25 cellular contexts compared by ENCODE assay signal in the genomic region with DNA sequence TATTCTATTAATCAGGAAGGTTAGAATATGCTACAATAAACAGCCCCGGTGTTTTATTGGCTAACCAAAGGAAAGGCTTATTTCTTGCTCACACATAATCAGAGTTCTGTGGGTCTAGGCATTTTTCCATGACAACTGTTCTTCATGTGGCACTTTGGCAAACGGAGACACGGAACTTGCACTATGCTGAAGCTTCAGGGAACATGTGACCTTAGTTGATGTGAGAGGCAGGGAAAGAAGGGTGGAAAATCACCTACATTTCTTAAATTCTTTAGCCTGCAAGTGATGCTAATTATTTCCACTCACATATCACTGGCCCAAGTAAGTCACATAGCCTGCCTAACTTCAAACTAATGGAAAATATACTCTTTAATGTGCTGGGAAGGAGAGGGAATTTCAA.
"Had no signal": no experiment of that assay in that cellular context is flagged by ENCODE, and none has a peak within 500 bp of the region (broad histone marks: within the 10 kb centered on the region; RNA-seq: fewer than 3 reads in every experiment).

No MANE protein-coding gene starts in this region.

- H3K4me3 ChIP-seq: PC-9 had no signal

- H3K27ac ChIP-seq: RWPE1 had no signal

- ATAC-seq: activated naive CD8-positive, alpha-beta T cell treated with anti-CD3 and anti-CD28 coated beads, Interleukin-2, amount 50 U/mL, for 24 hours; Right ventricle myocardium inferior; SK-N-SH treated with all-trans-retinoic acid at 6 μM for 48 hours; T-cell; T-helper 17 cell had no signal

- DNase-seq: activated CD4-positive, alpha-beta memory T cell treated with anti-CD3 and anti-CD28 coated beads for 36 hours; activated CD4-positive, alpha-beta T cell treated with anti-CD3 and anti-CD28 coated beads, Interleukin-2, amount 10 ng/mL, durations not matched to agents 7 days and 5 days; activated CD8-positive, alpha-beta memory T cell treated with anti-CD3 and anti-CD28 coated beads, Interleukin-2, amount 50 U/mL, for 4 hours; activated effector memory CD4-positive, alpha-beta T cell treated with Interleukin-2 at 50 U/mL for 16 hours; activated naive CD4-positive, alpha-beta T cell treated with anti-CD3 and anti-CD28 coated beads, Interleukin-2, amount 10 ng/mL, durations not matched to agents 7 days and 5 days; activated naive CD8-positive, alpha-beta T cell treated with anti-CD3 and anti-CD28 coated beads, Interleukin-2, amount 50 U/mL, for 24 hours; activated T-cell treated with anti-CD3 and anti-CD28 coated beads for 4 hours; activated T-cell treated with anti-CD3 and anti-CD28 coated beads, Interleukin-2, amount 50 U/mL, for 48 hours; anterior cingulate cortex; KG1; MM.1S; MV-4-11; NCI-H1092; NCI-H1436 treated with DMSO at 0.1 percent for 48 hours; NCI-H1694 treated with DMSO at 0.1 percent for 48 hours; NCI-H2029; NCI-H345; NCI-H524 treated with DMSO at 0.1 percent for 48 hours; PC-9; SIG-M5; T-cell; T-helper 17 cell had no signal
